Comparison of ENCODE assay signal across 34 cellular contexts in the genomic region with DNA sequence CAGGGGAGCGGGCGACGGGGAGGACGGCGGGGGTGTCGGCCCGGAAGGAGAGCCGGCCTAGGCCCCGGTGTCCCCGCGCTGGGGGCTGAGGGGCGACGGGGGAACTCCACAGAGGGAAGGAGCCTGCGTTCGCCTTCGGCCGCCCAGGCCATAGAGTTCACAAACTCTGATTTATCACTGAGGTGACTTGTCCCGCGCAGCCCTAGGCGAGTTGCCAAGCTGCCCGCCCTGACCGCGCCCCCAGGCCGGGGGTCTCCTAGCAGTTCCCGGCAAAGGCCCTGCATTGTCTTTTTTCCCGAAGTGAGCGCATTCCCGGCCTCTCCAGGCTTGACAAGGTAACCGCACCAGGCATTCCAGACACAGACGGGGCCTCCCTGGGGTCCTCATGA. TPM values are rescaled to one million over a fixed set of nuclear protein-coding genes. Genes with fewer than 3 reads are reported as not detected.
DNase-seq lines count a peak whose midpoint lies in the region; ATAC-seq, FAIRE-seq and TF ChIP-seq lines count a peak whose summit lies in the region.
"Had no signal": no experiment of that assay in that cellular context is flagged by ENCODE, and none has a peak within 500 bp of the region (broad histone marks: within the 10 kb centered on the region; RNA-seq: fewer than 3 reads in every experiment).

No MANE protein-coding gene starts in this region.

- H3K18ac ChIP-seq in H9 (ENCODE audit: insufficient read length, low read depth, low read length), result no peak overlapping the region
- no peak overlapping the region for H3K18ac ChIP-seq in H1 (ENCODE audit: extremely low read depth, low read length)

- DNase-seq in H9, result no peak
- DNase-seq in H1 (ENCODE audit: low read depth in 1 of 2, low spot score in 2 of 2), result no peak
- peak; percentile 17 for DNase-seq in kidney glomerular epithelial cell (lab: John Stamatoyannopoulos, UW)
- no peak for DNase-seq in progenitor cell of endocrine pancreas (ENCODE audit: low spot score, unreplicated experiment)
- no peak for DNase-seq in anterior cingulate cortex (lab: John Stamatoyannopoulos, UW)
- no peak for DNase-seq in NCI-H526 treated with DMSO at 0.1 percent for 48 hours (lab: John Stamatoyannopoulos, UW)
- DNase-seq: activated CD4-positive, alpha-beta T cell treated with anti-CD3 and anti-CD28 coated beads for 4 hours; activated CD8-positive, alpha-beta T cell treated with anti-CD3 and anti-CD28 coated beads, Interleukin-2, amount 10 ng/mL, durations not matched to agents 7 days and 5 days; activated naive CD4-positive, alpha-beta T cell treated with anti-CD3 and anti-CD28 coated beads, Interleukin-2, amount 10 ng/mL, durations not matched to agents 7 days and 5 days; adrenal gland; BE2C; CD8-positive, alpha-beta T cell; HCEC 1CT; MV-4-11; NCI-H1436 treated with DMSO at 0.1 percent for 48 hours; NCI-H2081 treated with DMSO at 0.1 percent for 48 hours; NCI-H345; NCI-H82; pancreas; right cardiac atrium; SJCRH30; spleen; stimulated activated CD8-positive, alpha-beta memory T cell treated with anti-CD3 and anti-CD28 coated beads, Interleukin-4, amount 100 ng/mL, for 48 hours; stimulated activated naive CD8-positive, alpha-beta T cell treated with anti-CD3 and anti-CD28 coated beads, Interleukin-15, amount 100 ng/mL, for 72 hours; T-helper 9 cell had no signal

- H2BK20ac ChIP-seq in H9 (ENCODE audit: low read depth, low read length, poor library complexity, severe bottlenecking), result no peak overlapping the region
- no peak overlapping the region for H2BK20ac ChIP-seq in H1 (ENCODE audit: low read length)

- FAIRE-seq in H1 (lab: Jason Lieb, UNC), result no peak
- FAIRE-seq: GM18507, pancreas had no signal

- H3K4me1 Mint-ChIP-seq in H9, result peaks cover 2 to 6% of the 10 kb centered on the region in 2 experiments; a peak in 2 of 4 replicates
- no peaks in the 10 kb centered on the region for H3K4me1 Mint-ChIP-seq in progenitor cell of endocrine pancreas (ENCODE audit: low read depth)
- H3K4me1 Mint-ChIP-seq: activated naive CD4-positive, alpha-beta T cell treated with anti-CD3 and anti-CD28 coated beads, Interleukin-2, amount 10 ng/mL, durations not matched to agents 7 days and 5 days; stimulated activated naive CD8-positive, alpha-beta T cell treated with anti-CD3 and anti-CD28 coated beads, Interleukin-15, amount 100 ng/mL, for 72 hours had no signal

- TF ChIP-seq POLR2A in H1 (IDR thresholded peaks at IDR 0.05; ENCODE audit: control extremely low read depth in 1 of 2, low read depth in 2 of 2, low read length in 2 of 2), result no peak

- H3K27ac ChIP-seq in H9 (ENCODE audit: insufficient read length, low read depth, low read length), result no peak overlapping the region
- H3K27ac ChIP-seq in H1 (ENCODE audit: low read depth, low read length), result no peak overlapping the region
- H3K27ac ChIP-seq: adrenal gland, pancreas, SJCRH30, spleen, VCaP had no signal

- no peak for TF ChIP-seq EP300 in H1 (IDR thresholded peaks at IDR 0.05; ENCODE audit: borderline replicate concordance in 1 of 2, low read depth in 2 of 2, low read length in 2 of 2)

- no peak overlapping the region for H2BK12ac ChIP-seq in H9 (ENCODE audit: insufficient read length, low read depth, low read length)
- no peak overlapping the region for H2BK12ac ChIP-seq in H1 (ENCODE audit: low read depth, low read length)

- TF ChIP-seq RAD21 in H1 (IDR thresholded peaks at IDR 0.05 in 1 of 2, conservative IDR thresholded peaks at IDR 0.05 in 1 of 2; ENCODE audit: low read depth in 2 of 2, low read length in 2 of 2), result no peak

- H3K4me3 ChIP-seq in H1 (ENCODE audit: extremely low read depth in 1 of 4, insufficient read depth in 2 of 4, low read depth in 3 of 4, low read length in 4 of 4), result peak overlapping the region; percentile 18 to 62 (median 40); a peak in 7 of 8 replicates
- H3K4me3 ChIP-seq: adrenal gland, lung, mucosa of descending colon, pancreas, SJCRH30 had no signal

- H4K5ac ChIP-seq in H9 (ENCODE audit: insufficient read length, low read depth, low read length), result no peak overlapping the region
- H4K5ac ChIP-seq in H1 (ENCODE audit: insufficient read length, low read depth, low read length), result no peak overlapping the region

- H3K79me1 ChIP-seq in H9 (ENCODE audit: insufficient read depth, low read depth, low read length, poor library complexity, severe bottlenecking) (no peaks in the 10 kb centered on the region), H1 (ENCODE audit: low read depth, low read length) (no peaks in the 10 kb centered on the region)

- H3K36me3 Mint-ChIP-seq in H9 (ENCODE audit: insufficient read depth in 1 of 3, low read depth in 3 of 3) (no peaks in the 10 kb centered on the region), progenitor cell of endocrine pancreas (ENCODE audit: insufficient read depth) (peaks cover 2% of the 10 kb centered on the region)
- H3K36me3 Mint-ChIP-seq: activated naive CD4-positive, alpha-beta T cell treated with anti-CD3 and anti-CD28 coated beads, Interleukin-2, amount 10 ng/mL, durations not matched to agents 7 days and 5 days; brain; CD8-positive, alpha-beta T cell; natural killer cell treated with Interleukin-12 subunit alpha and Interleukin-12 subunit beta and Interleukin-15 and Interleukin-18, amount 100 ng/mL, for 72 hours had no signal

- H3K56ac ChIP-seq in H9 (ENCODE audit: insufficient read length, low read depth, low read length) (no peak overlapping the region), H1 (replicated peaks; ENCODE audit: insufficient read length, low read depth, low read length) (no peak overlapping the region)

- H3K4me2 ChIP-seq in H9 (ENCODE audit: insufficient read depth, insufficient read length, low read length) (peak overlapping the region; percentile 44), H1 (ENCODE audit: insufficient read depth in 1 of 2, low read depth in 2 of 2, low read length in 2 of 2) (peak overlapping the region; percentile 46 to 78)

- H4K8ac ChIP-seq in H9 (replicated peaks; ENCODE audit: insufficient read length, low read depth, low read length) (no peak overlapping the region), H1 (ENCODE audit: extremely low read depth, insufficient read depth, low read length) (no peak overlapping the region)

- H3K9ac ChIP-seq in H9 (ENCODE audit: extremely low read depth, insufficient read length, low read length) (no peak overlapping the region), H1 (replicated peaks in 1 of 4; ENCODE audit: extremely low read depth in 1 of 4, low read depth in 3 of 4, low read length in 3 of 4) (no peak overlapping the region)

- H4K91ac ChIP-seq in H9 (ENCODE audit: insufficient read length, low read depth, low read length), result no peak overlapping the region
- H4K91ac ChIP-seq in H1 (replicated peaks; ENCODE audit: insufficient read length, low read length), result no peak overlapping the region

- H3K36me3 ChIP-seq in H1 (ENCODE audit: control insufficient read depth in 2 of 4, insufficient read depth in 4 of 4, low read length in 3 of 4), result peaks cover 0 to 28% (median 0%) of the 10 kb centered on the region in 4 experiments; a peak in 2 of 8 replicates
- H3K36me3 ChIP-seq: adrenal gland, BE2C, pancreas, SJCRH30 had no signal

- CTCF ChIA-PET in H1 (lab: Charles Lee; ENCODE audit: partially characterized antibody), result interaction anchor here (1.0 kb wide), 1 partner anchor 134 kb away, joined by 3 read pairs; no protein-coding TSS in a partner anchor

- H2BK120ac ChIP-seq in H9 (ENCODE audit: low read depth, low read length, poor library complexity, severe bottlenecking), result no peak overlapping the region
- H2BK120ac ChIP-seq in H1 (replicated peaks; ENCODE audit: low read depth, low read length), result no peak overlapping the region

- H3K23me2 ChIP-seq in H9 (ENCODE audit: insufficient read length, low read depth, low read length, poor library complexity, severe bottlenecking) (peaks cover 7% of the 10 kb centered on the region), H1 (ENCODE audit: low read depth, low read length) (peaks cover 7% of the 10 kb centered on the region; the same call in 1 of the 2 replicates)

- H3K14ac ChIP-seq in H9 (ENCODE audit: insufficient read depth, low read length) (no peak overlapping the region), H1 (ENCODE audit: insufficient read length) (no peak overlapping the region)

- no peaks in the 10 kb centered on the region for H3K9me3 ChIP-seq in H9 (ENCODE audit: control insufficient read depth, low read depth, low read length)
- H3K9me3 ChIP-seq in H1 (ENCODE audit: insufficient read depth in 2 of 2, low read depth in 1 of 2, low read length in 1 of 2), result no peaks in the 10 kb centered on the region; a peak in 1 of 4 replicates
- H3K9me3 ChIP-seq: adrenal gland, mucosa of descending colon, pancreas, SJCRH30 had no signal

- H3T11ph ChIP-seq in H9 (ENCODE audit: low read length), result no peak overlapping the region

- H2AFZ ChIP-seq in H9 (ENCODE audit: low read length), result no peak overlapping the region
- H2AFZ ChIP-seq in H1 (ENCODE audit: low read length), result no peak overlapping the region

- H3K27me3 ChIP-seq in H9 (ENCODE audit: insufficient read depth, low read length) (peaks cover 56% of the 10 kb centered on the region), H1 (replicated peaks in 1 of 4; ENCODE audit: control insufficient read depth in 3 of 4, extremely low read depth in 1 of 4, insufficient read depth in 3 of 4, low read length in 3 of 4) (peaks cover 64 to 70% (median 69%) of the 10 kb centered on the region in 4 experiments)
- H3K27me3 ChIP-seq: SJCRH30 had no signal

- H2BK5ac ChIP-seq in H9 (ENCODE audit: insufficient read length, low read length), result no peak overlapping the region
- H2BK5ac ChIP-seq in H1 (ENCODE audit: low read depth, low read length), result no peak overlapping the region

- H3K27ac Mint-ChIP-seq in H9 (no peak overlapping the region), progenitor cell of endocrine pancreas (peak overlapping the region; percentile 49)
- H3K27ac Mint-ChIP-seq: activated CD8-positive, alpha-beta T cell treated with anti-CD3 and anti-CD28 coated beads, Interleukin-2, amount 10 ng/mL, durations not matched to agents 7 days and 5 days; activated naive CD4-positive, alpha-beta T cell treated with anti-CD3 and anti-CD28 coated beads, Interleukin-2, amount 10 ng/mL, durations not matched to agents 7 days and 5 days; brain; CD8-positive, alpha-beta T cell; natural killer cell treated with Interleukin-12 subunit alpha and Interleukin-12 subunit beta and Interleukin-15 and Interleukin-18, amount 100 ng/mL, for 72 hours; stimulated activated naive CD8-positive, alpha-beta T cell treated with anti-CD3 and anti-CD28 coated beads, Interleukin-15, amount 100 ng/mL, for 72 hours had no signal

- H3K4me3 Mint-ChIP-seq in H9, result no peak overlapping the region
- H3K4me3 Mint-ChIP-seq in progenitor cell of endocrine pancreas (ENCODE audit: low read depth), result peak overlapping the region; percentile 48
- H3K4me3 Mint-ChIP-seq: activated CD8-positive, alpha-beta T cell treated with anti-CD3 and anti-CD28 coated beads, Interleukin-2, amount 10 ng/mL, durations not matched to agents 7 days and 5 days; activated naive CD4-positive, alpha-beta T cell treated with anti-CD3 and anti-CD28 coated beads, Interleukin-2, amount 10 ng/mL, durations not matched to agents 7 days and 5 days; CD8-positive, alpha-beta T cell; natural killer cell treated with Interleukin-12 subunit alpha and Interleukin-12 subunit beta and Interleukin-15 and Interleukin-18, amount 100 ng/mL, for 72 hours had no signal

- H2BK15ac ChIP-seq in H9 (ENCODE audit: low read depth, low read length), result no peak overlapping the region
- H2BK15ac ChIP-seq in H1 (ENCODE audit: low read length), result no peak overlapping the region

- no peaks in the 10 kb centered on the region for H3K4me1 ChIP-seq in H9 (ENCODE audit: insufficient read depth, low read length)
- peaks cover 0 to 18% (median 8%) of the 10 kb centered on the region in 4 experiments; a peak in 6 of 7 replicates for H3K4me1 ChIP-seq in H1 (replicated peaks in 1 of 4; ENCODE audit: control insufficient read depth in 3 of 4, insufficient read depth in 4 of 4, low read length in 3 of 4)
- H3K4me1 ChIP-seq: SJCRH30 had no signal

- ATAC-seq in GM21529 (IDR thresholded peaks at IDR 0.05; ENCODE audit: unreplicated experiment), result no peak
- ATAC-seq: activated CD8-positive, alpha-beta T cell treated with anti-CD3 and anti-CD28 coated beads, Interleukin-2, amount 10 ng/mL, durations not matched to agents 7 days and 5 days; CD8-positive, alpha-beta T cell; natural killer cell treated with Interleukin-12 subunit alpha and Interleukin-12 subunit beta and Interleukin-15 and Interleukin-18, amount 100 ng/mL, for 72 hours; right cardiac atrium had no signal

- POLR2A ChIA-PET in H1 (lab: Charles Lee; ENCODE audit: partially characterized antibody), result interaction anchor here (0.6 kb wide), 1 partner anchor 70 kb away, joined by 3 read pairs; no protein-coding TSS in a partner anchor

- H3K27me3 Mint-ChIP-seq in H9 (ENCODE audit: low read depth), result peaks cover 75% of the 10 kb centered on the region
- H3K27me3 Mint-ChIP-seq in progenitor cell of endocrine pancreas, result peaks cover 14% of the 10 kb centered on the region

- H2AK5ac ChIP-seq in H9 (ENCODE audit: insufficient read length, low read length) (no peak overlapping the region), H1 (ENCODE audit: low read depth, low read length) (no peak overlapping the region)

- H3K23ac ChIP-seq in H9 (ENCODE audit: insufficient read length, low read depth, low read length) (no peak overlapping the region), H1 (ENCODE audit: insufficient read length) (no peak overlapping the region)

- no peaks in the 10 kb centered on the region for H4K20me1 ChIP-seq in H9 (ENCODE audit: control insufficient read depth, insufficient read depth, insufficient read length)
- peaks cover 5 to 7% of the 10 kb centered on the region in 2 experiments for H4K20me1 ChIP-seq in H1 (replicated peaks in 1 of 2; ENCODE audit: control insufficient read depth in 1 of 2, insufficient read depth in 2 of 2, low read length in 2 of 2)

- WGBS in H9 (ENCODE audit: extremely low coverage, insufficient read length, low lambda C conversion rate), result no CpG with 5 or more reads among the region's 30 CpGs
- 14% methylated on average over 12 of the region's 30 CpGs; no CpG with 5 or more reads in 1 of the 2 experiments for WGBS in H1 (ENCODE audit: extremely low coverage in 1 of 2, insufficient coverage in 1 of 2, insufficient read length in 1 of 2, insufficient replicate concordance in 2 of 2, low coverage in 1 of 2, low lambda C conversion rate in 2 of 2, missing lambda C conversion rate in 1 of 2), 2 experiments

- H3K4ac ChIP-seq in H9 (ENCODE audit: low read depth, low read length) (no peak overlapping the region), H1 (replicated peaks; ENCODE audit: insufficient read length, low read depth, low read length) (no peak overlapping the region)

- H3K9me3 Mint-ChIP-seq in H9 (no peaks in the 10 kb centered on the region), progenitor cell of endocrine pancreas (ENCODE audit: low read depth) (no peaks in the 10 kb centered on the region)
- H3K9me3 Mint-ChIP-seq: activated naive CD4-positive, alpha-beta T cell treated with anti-CD3 and anti-CD28 coated beads, Interleukin-2, amount 10 ng/mL, durations not matched to agents 7 days and 5 days; CD8-positive, alpha-beta T cell; natural killer cell treated with Interleukin-12 subunit alpha and Interleukin-12 subunit beta and Interleukin-15 and Interleukin-18, amount 100 ng/mL, for 72 hours; stimulated activated naive CD8-positive, alpha-beta T cell treated with anti-CD3 and anti-CD28 coated beads, Interleukin-15, amount 100 ng/mL, for 72 hours had no signal

- H3K79me2 ChIP-seq in H9 (ENCODE audit: insufficient read depth, low read length) (no peaks in the 10 kb centered on the region), H1 (ENCODE audit: control insufficient read depth in 1 of 2, insufficient read depth in 2 of 2, low read length in 2 of 2) (no peaks in the 10 kb centered on the region)

- TF ChIP-seq CTCF in H9 (conservative IDR thresholded peaks at IDR 0.05) (no peak), H1 (IDR thresholded peaks at IDR 0.05; ENCODE audit: control extremely low read depth in 1 of 3, insufficient read depth in 1 of 3, low read depth in 1 of 3, low read length in 3 of 3) (no peak), progenitor cell of endocrine pancreas (IDR thresholded peaks at IDR 0.05; ENCODE audit: unreplicated experiment) (no peak)

RNA-seq across cellular contexts. Expression of a gene that starts 2.9 kb away (rescaled TPM):
- total RNA-seq in H9 (2021) (0.13 TPM in 2 replicates), progenitor cell of endocrine pancreas (28.3 and 43.9 TPM in 2 replicates)
- not detected in 2 replicates for total RNA-seq in H1 (2021; fragmentation: NEBNext Ultra II Directional; extraction: Animal tissue kit (Norgen Biotek cat#: 25700))
- 0.06 and 0.14 TPM in 2 replicates for polyA plus RNA-seq in H1 (2011; rRNA removed)
- 0.09 TPM for polyA plus RNA-seq in H1 (2011; cell fraction: cytosol; rRNA removed)
- polyA plus RNA-seq in H1 (2011; cell fraction: nucleus; rRNA removed), result 0.11 TPM
- polyA plus RNA-seq in H1 (2012, experiment 1 of 2), result 2.4 to 6.7 TPM (median 4.4 TPM) in 4 replicates
- polyA plus RNA-seq in H1 (2012, experiment 2 of 2), result 0.08 TPM
- not detected for polyA plus RNA-seq in H1 (2013, experiment 1 of 2)
- not detected for polyA plus RNA-seq in H1 (2013, experiment 2 of 2)
- polyA minus RNA-seq in H1 (2011; rRNA and poly(A)+ RNA removed), result not detected in 2 replicates
- not detected for polyA minus RNA-seq in H1 (2011; cell fraction: cytosol; rRNA and poly(A)+ RNA removed)
- polyA minus RNA-seq in H1 (2011; cell fraction: nucleus; rRNA and poly(A)+ RNA removed), result not detected
- total RNA-seq: activated CD8-positive, alpha-beta T cell treated with anti-CD3 and anti-CD28 coated beads, Interleukin-2, amount 10 ng/mL, durations not matched to agents 7 days and 5 days; adrenal gland; CD8-positive, alpha-beta T cell; IMR-90; lung; mucosa of descending colon; natural killer cell treated with Interleukin-12 subunit alpha and Interleukin-12 subunit beta and Interleukin-15 and Interleukin-18, amount 100 ng/mL, for 72 hours; right cardiac atrium; RPMI7951; SJCRH30; spleen had no signal
- polyA plus RNA-seq: IMR-90 had no signal

Comparison
In these comparisons a context has a peak if more than half of its experiments do, and no peak if none do; other contexts are left out.
1. RNA of a gene that starts 2.9 kb away (total RNA-seq): 28.3 to 43.9 TPM in progenitor cell of endocrine pancreas; 0.13 TPM in H9 and not detected in H1; every median in the first group is over 10 times any median in the second.